In the genomic region with DNA sequence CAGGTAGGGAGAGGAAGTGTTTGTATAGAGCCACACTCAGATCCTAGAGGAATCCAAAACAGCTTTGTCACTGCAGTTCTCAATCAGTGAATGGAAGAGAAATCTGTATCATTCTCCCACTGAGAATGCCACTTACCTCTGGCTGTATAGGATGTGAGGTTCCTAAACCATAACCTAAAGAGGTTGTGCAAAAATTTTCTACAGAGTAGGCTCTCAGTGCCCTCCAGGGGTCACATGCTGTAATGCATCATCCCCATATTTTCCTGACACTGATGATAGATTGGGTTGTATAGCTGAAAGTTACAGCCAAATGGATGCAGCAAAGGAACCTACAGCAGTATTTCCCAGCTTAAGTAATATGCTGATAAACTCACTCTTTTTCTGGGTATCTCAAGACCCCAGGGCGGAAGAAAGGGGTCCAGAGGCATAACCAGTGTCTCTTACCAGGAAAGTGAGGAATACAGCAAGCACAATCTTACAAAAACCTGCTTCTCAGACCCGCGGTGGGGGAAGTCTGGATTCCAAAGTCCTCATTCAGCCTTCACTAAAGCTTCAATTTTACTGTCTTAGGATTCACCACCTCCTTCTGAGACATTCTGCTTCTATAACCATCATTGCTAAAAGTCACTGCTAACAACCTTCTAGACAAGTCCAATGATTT, we compare ENCODE assay signal across 9 cellular contexts. TPM values are rescaled to one million over a fixed set of nuclear protein-coding genes. Genes with fewer than 3 reads are reported as not detected.
DNase-seq lines count a peak whose midpoint lies in the region; ATAC-seq, FAIRE-seq and TF ChIP-seq lines count a peak whose summit lies in the region.
"Had no signal": no experiment of that assay in that cellular context is flagged by ENCODE, and none has a peak within 500 bp of the region (broad histone marks: within the 10 kb centered on the region; RNA-seq: fewer than 3 reads in every experiment).

No MANE protein-coding gene starts in this region.

- H3K4me2 ChIP-seq in astrocyte (ENCODE audit: low read length) (no peak overlapping the region), HepG2 (ENCODE audit: low read depth, low read length) (no peak overlapping the region)

- peak; percentile 78 for TF ChIP-seq RAD21 in HepG2 (CRISPR knock-in tag; IDR thresholded peaks at IDR 0.05)

- no peaks in the 10 kb centered on the region for H3K27me3 ChIP-seq in BJ (ENCODE audit: control insufficient read depth, insufficient read depth, low read length)
- no peaks in the 10 kb centered on the region for H3K27me3 ChIP-seq in astrocyte (ENCODE audit: insufficient read depth, low read length)
- no peaks in the 10 kb centered on the region; a peak in 1 of 5 replicates for H3K27me3 ChIP-seq in HepG2 (ENCODE audit: control insufficient read depth in 1 of 2, insufficient read depth in 2 of 2, low read length in 2 of 2)

- H3K36me3 ChIP-seq in BJ (ENCODE audit: control insufficient read depth, insufficient read depth, low read length) (no peaks in the 10 kb centered on the region), astrocyte (ENCODE audit: insufficient read depth, low read length) (peaks cover 3% of the 10 kb centered on the region), HepG2 (replicated peaks in 1 of 2; ENCODE audit: control insufficient read depth in 1 of 2, insufficient read depth in 2 of 2, low read length in 2 of 2) (no peaks in the 10 kb centered on the region)

- no peak for FAIRE-seq in astrocyte (lab: Jason Lieb, UNC)
- FAIRE-seq in HepG2 (lab: Jason Lieb, UNC), result peak; percentile 53
- FAIRE-seq: islet of Langerhans had no signal

- peak; percentile 69 for TF ChIP-seq CTCF in BJ (IDR thresholded peaks at IDR 0.05; ENCODE audit: insufficient read depth, low read depth, low read length)
- peak; percentile 68 for TF ChIP-seq CTCF in astrocyte (IDR thresholded peaks at IDR 0.05; ENCODE audit: insufficient read depth, low read depth, low read length)
- peak; percentile 81 for TF ChIP-seq CTCF in HepG2 (CRISPR knock-in tag; IDR thresholded peaks at IDR 0.05)

- H3K9ac ChIP-seq in astrocyte (ENCODE audit: low read length) (no peak overlapping the region), HepG2 (ENCODE audit: insufficient read depth, low read depth, low read length) (no peak overlapping the region)

- no peaks in the 10 kb centered on the region for H3K9me3 ChIP-seq in astrocyte (ENCODE audit: insufficient read depth, low read depth, low read length)
- no peaks in the 10 kb centered on the region for H3K9me3 ChIP-seq in HepG2 (ENCODE audit: low read length)

- H3K4me1 Mint-ChIP-seq in astrocyte (ENCODE audit: low read depth, unreplicated experiment), result peaks cover 4% of the 10 kb centered on the region
- peaks cover 22% of the 10 kb centered on the region for H3K4me1 Mint-ChIP-seq in T-helper 2 cell treated with Interferon-gamma antibody and Interleukin-4, amounts not matched to agents 5 μg/mL and 100 μg/mL, for 36 hours (ENCODE audit: low read depth)

- no peak overlapping the region for H3K4me3 ChIP-seq in BJ (ENCODE audit: low read depth, low read length)
- no peak overlapping the region for H3K4me3 ChIP-seq in astrocyte (ENCODE audit: insufficient read depth, low read depth, low read length)
- H3K4me3 ChIP-seq in HepG2 (replicated peaks in 1 of 3; ENCODE audit: insufficient read depth in 1 of 3, low read depth in 2 of 3, low read length in 3 of 3), result no peak overlapping the region

- TF ChIP-seq EP300 in HepG2 (IDR thresholded peaks at IDR 0.05; ENCODE audit: low read depth in 2 of 2, low read length in 2 of 2), result no peak
- TF ChIP-seq EP300 in HepG2 (CRISPR knock-in tag; IDR thresholded peaks at IDR 0.05; ENCODE audit: borderline replicate concordance), result no peak

- H3K27ac Mint-ChIP-seq in astrocyte (ENCODE audit: unreplicated experiment), result no peak overlapping the region
- no peak overlapping the region for H3K27ac Mint-ChIP-seq in T-helper 2 cell treated with Interferon-gamma antibody and Interleukin-4, amounts not matched to agents 5 μg/mL and 100 μg/mL, for 36 hours

- CTCF ChIA-PET in BJ (lab: Yijun Ruan, JAX) (interaction anchor here (0.6 to 6.3 kb wide), 18 partner anchors 10 to 203 kb away, joined by 3 to 59 read pairs (median 5); a partner anchor contains a TSS), HepG2 (lab: Yijun Ruan, JAX; ENCODE audit: low intra/inter-chr PET ratio, low total read pairs) (interaction anchor here (1.1 to 3.0 kb wide), 3 partner anchors 10 to 76 kb away, joined by 3 to 39 read pairs (median 6); no protein-coding TSS in a partner anchor)

- H3K27me3 Mint-ChIP-seq in astrocyte (ENCODE audit: low read depth, unreplicated experiment), result peaks cover 2% of the 10 kb centered on the region
- no peaks in the 10 kb centered on the region for H3K27me3 Mint-ChIP-seq in T-helper 2 cell treated with Interferon-gamma antibody and Interleukin-4, amounts not matched to agents 5 μg/mL and 100 μg/mL, for 36 hours (ENCODE audit: low read depth)

- intact Hi-C loops in HepG2 (cut with micrococcal nuclease; ENCODE audit: unreplicated experiment), result loop anchor here (1.0 kb wide), 2 partner anchors 63 to 195 kb away; no protein-coding TSS in a partner anchor

- POLR2A ChIA-PET in BJ (lab: Charles Lee), result no interaction called here
- POLR2A ChIA-PET in HepG2 (lab: Yijun Ruan, JAX), result interaction anchor here (2.2 kb wide), 1 partner anchor 11 kb away, joined by 15 read pairs; a partner anchor contains a TSS

- H3K79me2 ChIP-seq in astrocyte (ENCODE audit: insufficient read depth, low read length) (peaks cover 15% of the 10 kb centered on the region), HepG2 (ENCODE audit: insufficient read depth, low read length) (peaks cover 7% of the 10 kb centered on the region)

- in situ Hi-C loops in HepG2 (cut with HindIII; ENCODE audit: extremely low pct_ligation_motif_present, low pct_unique_long_range_greater_than_20kb), result loop anchor here (10.0 kb wide), 1 partner anchor 64 kb away; no protein-coding TSS in a partner anchor

- 84% methylated on average over 3 of the region's 3 CpGs for WGBS in HepG2 (ENCODE audit: low lambda C conversion rate)

- BruUV-seq in HepG2 (replicated peaks; lab: Mats Ljungman, UMichigan), result no TSS peak

- H3K9me3 Mint-ChIP-seq in astrocyte (ENCODE audit: unreplicated experiment), result no peaks in the 10 kb centered on the region
- H3K9me3 Mint-ChIP-seq in T-helper 2 cell treated with Interferon-gamma antibody and Interleukin-4, amounts not matched to agents 5 μg/mL and 100 μg/mL, for 36 hours, result no peaks in the 10 kb centered on the region

- ATAC-seq in HepG2 (peak; percentile 32), HG03460 (IDR thresholded peaks at IDR 0.05; ENCODE audit: unreplicated experiment) (no peak), GM18873 (IDR thresholded peaks at IDR 0.05; ENCODE audit: low FRiP score, unreplicated experiment) (no peak)

- DNase-seq in BJ (ENCODE audit: low read depth) (no peak), GM03348 (ENCODE audit: low spot score) (peak; percentile 47), NCI-H2227 (lab: John Stamatoyannopoulos, UW; ENCODE audit: unreplicated experiment) (peak; percentile 63), astrocyte (ENCODE audit: low read depth) (no peak), HepG2 (ENCODE audit: low spot score) (peak; percentile 43)
- DNase-seq in T-helper 2 cell treated with Interferon-gamma antibody and Interleukin-4, amounts not matched to agents 5 μg/mL and 100 μg/mL, for 36 hours (ENCODE audit: low spot score), result no peak

- H3K27ac ChIP-seq in astrocyte (ENCODE audit: low read depth, low read length) (no peak overlapping the region), HepG2 (ENCODE audit: extremely low read length, insufficient read depth, low read length) (no peak overlapping the region)

- peaks cover 2% of the 10 kb centered on the region for H3K36me3 Mint-ChIP-seq in astrocyte (ENCODE audit: low read depth, unreplicated experiment)
- peaks cover 12% of the 10 kb centered on the region for H3K36me3 Mint-ChIP-seq in T-helper 2 cell treated with Interferon-gamma antibody and Interleukin-4, amounts not matched to agents 5 μg/mL and 100 μg/mL, for 36 hours (ENCODE audit: low read depth)

- peaks cover 10% of the 10 kb centered on the region for H3K4me1 ChIP-seq in astrocyte (ENCODE audit: insufficient read depth, low read length)
- peaks cover 19% of the 10 kb centered on the region for H3K4me1 ChIP-seq in HepG2 (ENCODE audit: insufficient read depth, low read length)

- no peak for TF ChIP-seq POLR2A in HepG2 (IDR thresholded peaks at IDR 0.05; ENCODE audit: insufficient read depth in 1 of 2, low read depth in 2 of 2, low read length in 2 of 2)

- H4K20me1 ChIP-seq in astrocyte (ENCODE audit: insufficient read depth, low read length) (peaks cover 11% of the 10 kb centered on the region), HepG2 (ENCODE audit: insufficient read depth, low read length) (no peaks in the 10 kb centered on the region)

- H3K4me3 Mint-ChIP-seq in astrocyte (ENCODE audit: unreplicated experiment), result no peak overlapping the region
- no peak overlapping the region for H3K4me3 Mint-ChIP-seq in T-helper 2 cell treated with Interferon-gamma antibody and Interleukin-4, amounts not matched to agents 5 μg/mL and 100 μg/mL, for 36 hours

- H2AFZ ChIP-seq in astrocyte (ENCODE audit: low read depth, low read length) (no peak overlapping the region), HepG2 (ENCODE audit: low read length) (no peak overlapping the region)

RNA-seq across cellular contexts. Expression of a gene that starts 3.8 kb away (rescaled TPM):
- 2.6 and 3.5 TPM in 2 replicates for polyA plus RNA-seq in BJ (2011; rRNA removed)
- polyA minus RNA-seq in BJ (2011; rRNA and poly(A)+ RNA removed), result 1.6 and 2.5 TPM in 2 replicates
- total RNA-seq in astrocyte, result 3.1 and 3.7 TPM in 2 replicates
- 1.8 and 2.5 TPM in 2 replicates for total RNA-seq in HepG2 (2016; rRNA removed; fragmentation: Illumina TruSeq; extraction: Trizol)
- 1.6 and 1.7 TPM in 2 replicates for total RNA-seq in HepG2 (2016; cell fraction: cytosol; rRNA removed; fragmentation: Illumina TruSeq; extraction: Trizol; ENCODE audit: low read depth)
- total RNA-seq in HepG2 (2016; cell fraction: insoluble cytoplasmic fraction; rRNA removed; fragmentation: Illumina TruSeq; extraction: Trizol), result 2.2 and 3.0 TPM in 2 replicates
- 2.1 and 3.4 TPM in 2 replicates for total RNA-seq in HepG2 (2016; cell fraction: membrane; rRNA removed; fragmentation: Illumina TruSeq; extraction: Trizol)
- 2.6 and 3.0 TPM in 2 replicates for total RNA-seq in HepG2 (2016; cell fraction: nucleus; rRNA removed; fragmentation: Illumina TruSeq; extraction: Trizol)
- 2.0 and 2.2 TPM in 2 replicates for polyA plus RNA-seq in HepG2 (2011; rRNA removed)
- 1.4 and 1.7 TPM in 2 replicates for polyA plus RNA-seq in HepG2 (2011; cell fraction: cytosol; rRNA removed)
- polyA plus RNA-seq in HepG2 (2011; cell fraction: nucleus; rRNA removed), result 1.3 and 2.3 TPM in 2 replicates
- 1.7 and 2.6 TPM in 2 replicates for polyA plus RNA-seq in HepG2 (2012)
- polyA plus RNA-seq in HepG2 (2016; cell fraction: cytosol; fragmentation: Illumina TruSeq; extraction: Trizol; ENCODE audit: low read depth), result 0.54 and 0.63 TPM in 2 replicates
- 1.6 and 1.7 TPM in 2 replicates for polyA plus RNA-seq in HepG2 (2016; cell fraction: insoluble cytoplasmic fraction; fragmentation: Illumina TruSeq; extraction: Trizol; ENCODE audit: low read depth)
- polyA plus RNA-seq in HepG2 (2016; cell fraction: membrane; fragmentation: Illumina TruSeq; extraction: Trizol; ENCODE audit: low read depth), result 0.76 and 1.1 TPM in 2 replicates
- polyA plus RNA-seq in HepG2 (2016; cell fraction: nucleus; fragmentation: Illumina TruSeq; extraction: Trizol; ENCODE audit: insufficient read depth, low read depth), result 2.7 and 2.8 TPM in 2 replicates
- polyA minus RNA-seq in HepG2 (2011; rRNA and poly(A)+ RNA removed; ENCODE audit: low replicate concordance), result 2.9 and 10.2 TPM in 2 replicates
- polyA minus RNA-seq in HepG2 (2011; cell fraction: cytosol; rRNA and poly(A)+ RNA removed), result 0.97 and 2.2 TPM in 2 replicates
- 2.8 and 3.5 TPM in 2 replicates for polyA minus RNA-seq in HepG2 (2011; cell fraction: nucleus; rRNA and poly(A)+ RNA removed)

RNA-seq across cellular contexts. Expression of a gene that starts 10.9 kb away (rescaled TPM):
- polyA plus RNA-seq in BJ (2011; rRNA removed) (7.3 and 13.2 TPM in 2 replicates), HepG2 (2011; rRNA removed) (4.1 and 5.5 TPM in 2 replicates)
- polyA minus RNA-seq in BJ (2011; rRNA and poly(A)+ RNA removed), result 16.9 and 19.7 TPM in 2 replicates
- total RNA-seq in astrocyte (59.5 and 60.4 TPM in 2 replicates), HepG2 (2016; rRNA removed; fragmentation: Illumina TruSeq; extraction: Trizol) (5.9 and 9.0 TPM in 2 replicates)
- 3.1 and 3.3 TPM in 2 replicates for total RNA-seq in HepG2 (2016; cell fraction: cytosol; rRNA removed; fragmentation: Illumina TruSeq; extraction: Trizol; ENCODE audit: low read depth)
- total RNA-seq in HepG2 (2016; cell fraction: insoluble cytoplasmic fraction; rRNA removed; fragmentation: Illumina TruSeq; extraction: Trizol), result 5.1 and 8.3 TPM in 2 replicates
- 5.3 and 5.9 TPM in 2 replicates for total RNA-seq in HepG2 (2016; cell fraction: membrane; rRNA removed; fragmentation: Illumina TruSeq; extraction: Trizol)
- 10.1 and 11.1 TPM in 2 replicates for total RNA-seq in HepG2 (2016; cell fraction: nucleus; rRNA removed; fragmentation: Illumina TruSeq; extraction: Trizol)
- 1.7 and 3.1 TPM in 2 replicates for polyA plus RNA-seq in HepG2 (2011; cell fraction: cytosol; rRNA removed)
- 15.9 and 16.8 TPM in 2 replicates for polyA plus RNA-seq in HepG2 (2011; cell fraction: nucleus; rRNA removed)
- polyA plus RNA-seq in HepG2 (2012), result 4.7 and 6.8 TPM in 2 replicates
- 0.32 and 0.37 TPM in 2 replicates for polyA plus RNA-seq in HepG2 (2016; cell fraction: cytosol; fragmentation: Illumina TruSeq; extraction: Trizol; ENCODE audit: low read depth)
- polyA plus RNA-seq in HepG2 (2016; cell fraction: insoluble cytoplasmic fraction; fragmentation: Illumina TruSeq; extraction: Trizol; ENCODE audit: low read depth), result 5.7 and 8.4 TPM in 2 replicates
- polyA plus RNA-seq in HepG2 (2016; cell fraction: membrane; fragmentation: Illumina TruSeq; extraction: Trizol; ENCODE audit: low read depth), result 1.3 and 1.7 TPM in 2 replicates
- polyA plus RNA-seq in HepG2 (2016; cell fraction: nucleus; fragmentation: Illumina TruSeq; extraction: Trizol; ENCODE audit: insufficient read depth, low read depth), result 20.5 and 22.7 TPM in 2 replicates
- 10.1 and 13.6 TPM in 2 replicates for polyA minus RNA-seq in HepG2 (2011; rRNA and poly(A)+ RNA removed; ENCODE audit: low replicate concordance)
- polyA minus RNA-seq in HepG2 (2011; cell fraction: cytosol; rRNA and poly(A)+ RNA removed), result 5.5 and 6.3 TPM in 2 replicates
- 13.2 and 14.7 TPM in 2 replicates for polyA minus RNA-seq in HepG2 (2011; cell fraction: nucleus; rRNA and poly(A)+ RNA removed)

Comparison
In these comparisons a context has a peak if more than half of its experiments do, and no peak if none do; other contexts are left out.
1. DNase-seq: peak in GM03348 (single experiment), NCI-H2227 (single experiment) and HepG2 (single experiment); none in BJ (single experiment), astrocyte (single experiment) and T-helper 2 cell treated with Interferon-gamma antibody and Interleukin-4, amounts not matched to agents 5 μg/mL and 100 μg/mL, for 36 hours (single experiment).
2. Peak in every context shown above with its lines, with median percentiles within 50 percentile points of each other: CTCF ChIP-seq.